8 cellular contexts compared by ENCODE assay signal in the genomic region with DNA sequence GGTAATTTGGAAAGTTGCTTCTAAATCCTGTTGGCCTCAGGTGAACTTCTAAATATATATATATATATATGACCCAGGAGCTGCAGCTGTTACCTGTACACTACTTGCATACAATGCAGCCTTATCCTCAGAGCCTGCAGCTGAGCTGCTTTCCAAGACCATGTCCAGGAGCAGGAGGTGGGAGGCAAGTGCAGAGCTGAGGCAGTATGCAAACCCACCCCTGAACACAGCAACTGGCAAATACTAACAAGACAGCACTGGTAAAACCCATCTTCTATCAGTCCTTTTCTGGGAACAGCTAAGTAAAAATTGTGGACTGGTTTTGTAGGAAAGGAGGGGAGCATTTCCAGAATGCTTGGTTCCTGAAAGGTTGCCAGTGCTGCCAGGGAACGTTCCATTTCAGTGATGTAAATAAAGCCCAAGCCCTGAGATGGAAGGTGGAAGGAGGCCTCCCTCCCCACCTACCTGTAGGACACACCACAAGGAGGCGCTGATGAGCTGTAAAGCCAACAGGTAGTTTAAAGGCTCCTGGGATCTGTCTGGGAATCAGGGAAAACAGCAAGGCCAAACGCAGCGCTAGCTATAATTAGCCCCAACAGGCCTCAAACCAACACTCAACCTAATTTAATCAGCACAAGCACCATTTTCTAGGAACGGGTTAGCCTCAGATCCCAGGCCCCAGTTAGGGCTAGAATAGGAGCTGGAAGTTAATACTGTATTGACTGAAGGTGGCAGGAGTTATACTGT.
DNase-seq lines count a peak whose midpoint lies in the region; ATAC-seq and TF ChIP-seq lines count a peak whose summit lies in the region.

No MANE protein-coding gene starts in this region.

- peak; percentile 56 for DNase-seq in GM10248 (ENCODE audit: extremely low spot score)
- peak; percentile 88 for DNase-seq in NCI-H226
- peak; percentile 77 for DNase-seq in activated CD4-positive, CD25-positive, alpha-beta regulatory T cell treated with anti-CD3 and anti-CD28 coated beads, Interleukin-2, amount 50 U/mL, for 72 hours
- DNase-seq in cerebellar cortex (ENCODE audit: low spot score), result peak; percentile 97
- peak; percentile 87 for DNase-seq in kidney tubule cell (ENCODE audit: low spot score)
- peak; percentile 77 to 82 for DNase-seq in stimulated activated CD4-positive, alpha-beta T cell treated with anti-CD3 and anti-CD28 coated beads, Interleukin-2, amount 100 ng/mL, for 48 hours

- POLR2A ChIA-PET in GM10248 (lab: Yijun Ruan, JAX), result interaction anchor here (0.5 to 2.0 kb wide), 3 partner anchors 12 to 196 kb away, joined by 4 to 13 read pairs (median 5); a partner anchor contains a TSS

- ATAC-seq in HG03045 (IDR thresholded peaks at IDR 0.05; ENCODE audit: unreplicated experiment) (peak; percentile 61), HG03460 (IDR thresholded peaks at IDR 0.05; ENCODE audit: unreplicated experiment) (no peak)

- CTCF ChIA-PET in GM10248 (lab: Yijun Ruan, JAX), result interaction anchor here (0.7 to 19.0 kb wide), 85 partner anchors 10 to 939 kb away, joined by 3 to 348 read pairs (median 5); a partner anchor contains a TSS

- TF ChIP-seq CTCF in GM10248 (IDR thresholded peaks at IDR 0.05; ENCODE audit: control extremely low read depth, extremely low read depth, low read depth, missing control alignments), result peak; percentile 80
